In genomic region chr5:75275736-75276135, GRCh38 we compare ENCODE assay signal across 1 cellular context.
TF ChIP-seq lines count a peak whose summit lies in the region.

No MANE protein-coding gene starts in this region.

TF ChIP-seq in HCT116, 20 proteins besides CTCF, POLR2A, EP300 and RAD21 (continued from another document):
- TF ChIP-seq CEBPB (IDR thresholded peaks at IDR 0.05; ENCODE audit: low read depth) (no peak), JUND (IDR thresholded peaks at IDR 0.05) (no peak), POLR2AphosphoS5 (IDR thresholded peaks at IDR 0.05; ENCODE audit: low read depth, low read length) (no peak), YY1 (IDR thresholded peaks at IDR 0.05; ENCODE audit: extremely low read depth, insufficient replicate concordance, low read depth, low read length) (no peak), EZH2 (IDR thresholded peaks at IDR 0.05) (no peak), EGR1 (IDR thresholded peaks at IDR 0.05; ENCODE audit: low read depth) (no peak), ZFX (IDR thresholded peaks at IDR 0.05) (no peak), EZH2phosphoT487 (IDR thresholded peaks at IDR 0.05; ENCODE audit: borderline replicate concordance) (no peak), SIN3A (IDR thresholded peaks at IDR 0.05; ENCODE audit: low read depth) (no peak)
- TF ChIP-seq, protein P1, sequence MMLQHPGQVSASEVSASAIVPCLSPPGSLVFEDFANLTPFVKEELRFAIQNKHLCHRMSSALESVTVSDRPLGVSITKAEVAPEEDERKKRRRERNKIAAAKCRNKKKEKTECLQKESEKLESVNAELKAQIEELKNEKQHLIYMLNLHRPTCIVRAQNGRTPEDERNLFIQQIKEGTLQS (IDR thresholded peaks at IDR 0.05) = no peak
